8 cellular contexts compared by ENCODE assay signal in the genomic region with DNA sequence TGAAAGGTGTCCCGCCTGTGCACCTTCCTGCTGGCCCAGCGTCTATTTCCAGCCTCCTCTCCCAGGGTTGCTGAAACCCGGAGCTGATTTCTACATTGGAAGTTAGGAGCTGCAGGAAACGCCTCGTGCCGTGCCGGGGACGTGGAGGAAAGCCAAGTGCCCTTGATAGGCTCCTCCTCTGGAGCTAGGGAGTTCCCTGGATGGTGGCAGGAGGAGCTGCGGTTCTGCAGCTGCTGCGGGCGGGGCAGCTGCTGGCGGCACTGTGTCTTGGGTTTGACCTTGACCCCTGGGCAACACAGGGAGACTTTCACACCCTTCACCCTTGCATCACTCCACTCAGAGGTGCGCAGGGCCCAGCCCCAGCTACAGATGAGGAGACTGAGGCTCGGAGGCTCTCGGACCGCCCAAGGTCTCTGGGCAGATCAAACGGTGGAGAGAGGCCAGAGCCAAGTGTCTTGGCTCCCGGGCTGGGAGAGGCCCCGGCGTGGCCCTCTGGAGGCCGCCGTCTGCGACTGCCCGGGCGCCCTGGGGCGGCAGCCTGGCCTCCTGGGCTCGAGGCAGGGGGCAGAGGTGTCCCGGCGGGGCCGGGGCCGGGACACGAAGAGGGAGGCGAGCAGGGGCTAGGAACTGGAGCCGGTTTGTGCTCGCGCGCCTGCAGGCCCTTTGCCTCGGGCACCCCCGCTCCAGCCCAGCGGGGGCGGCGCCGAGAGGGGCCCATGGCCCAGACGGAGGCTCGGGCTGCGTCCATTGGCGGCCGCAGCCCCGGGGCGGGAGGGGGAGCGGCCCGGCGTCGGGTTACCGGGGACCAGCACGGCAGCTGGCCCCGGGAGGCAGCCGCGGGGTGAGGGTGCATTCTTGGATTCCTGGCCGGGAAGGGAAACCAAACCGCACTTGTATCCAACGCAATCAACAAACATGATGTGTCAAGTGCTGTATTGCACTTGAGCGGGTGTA.
A peak's percentile ranks its signal among the peaks of the same experiment; 100 is the strongest.
DNase-seq lines count a peak whose midpoint lies in the region; ATAC-seq and TF ChIP-seq lines count a peak whose summit lies in the region.

No MANE protein-coding gene starts in this region.

- peak overlapping the region in 3 of 5 experiments; percentile 53 to 67 (median 62) for H3K4me3 Mint-ChIP-seq in brain

- H3K4me3 ChIP-seq in iPS-18c (ENCODE audit: insufficient read depth, low read depth, low read length) = peak overlapping the region; percentile 32; the same call in 1 of the 2 replicates

- H3K36me3 Mint-ChIP-seq in brain = no peaks in the 10 kb centered on the region

- peaks cover 0 to 3% (median 0%) of the 10 kb centered on the region in 5 experiments for H3K9me3 Mint-ChIP-seq in brain

- peak overlapping the region in 4 of 5 experiments; percentile 90 to 98 (median 95) for H3K27ac Mint-ChIP-seq in brain

- peak; percentile 83 for ATAC-seq in sciatic nerve

- no peak for TF ChIP-seq CTCF in brain (conservative IDR thresholded peaks at IDR 0.05)

- intact Hi-C loops in sciatic nerve (cut with DNase I) = no loop called here

- DNase-seq in EH (ENCODE audit: low read depth) (peak; percentile 92), HCEC 1CT (peak; percentile 92), NCI-H510A (lab: John Stamatoyannopoulos, UW) (peak; percentile 88), sciatic nerve (ENCODE audit: low spot score) (peak; percentile 90), cerebellum (ENCODE audit: low spot score) (no peak)
- no peak for DNase-seq in activated CD4-positive, alpha-beta T cell treated with anti-CD3 and anti-CD28 coated beads, Interleukin-2, amount 50 U/mL, for 1 hour

- H3K4me1 Mint-ChIP-seq in brain = peaks cover 37% of the 10 kb centered on the region

- no peaks in the 10 kb centered on the region for H3K9me3 ChIP-seq in iPS-18c (ENCODE audit: control insufficient read depth, insufficient read depth, low read length)

- H3K27me3 Mint-ChIP-seq in brain = no peaks in the 10 kb centered on the region

Comparison
In these comparisons a context has a peak if more than half of its experiments do, and no peak if none do; other contexts are left out.
1. DNase-seq: peak in EH (single experiment), HCEC 1CT (single experiment), NCI-H510A (single experiment) and sciatic nerve (single experiment); none in cerebellum (single experiment) and activated CD4-positive, alpha-beta T cell treated with anti-CD3 and anti-CD28 coated beads, Interleukin-2, amount 50 U/mL, for 1 hour (single experiment).